Comparison of ENCODE assay signal across 13 cellular contexts in genomic region chr15:90103669-90104329, GRCh38. TPM values are rescaled to one million over a fixed set of nuclear protein-coding genes. Genes with fewer than 3 reads are reported as not detected.
DNase-seq lines count a peak whose midpoint lies in the region; ATAC-seq and TF ChIP-seq lines count a peak whose summit lies in the region.
"Had no signal": no experiment of that assay in that cellular context is flagged by ENCODE, and none has a peak within 500 bp of the region (broad histone marks: within the 10 kb centered on the region; RNA-seq: fewer than 3 reads in every experiment).

No MANE protein-coding gene starts in this region.

- H3K27me3 Mint-ChIP-seq in T-helper 2 cell treated with Interferon-gamma antibody and Interleukin-4, amounts not matched to agents 5 μg/mL and 100 μg/mL, for 36 hours (ENCODE audit: low read depth), result peaks cover 6% of the 10 kb centered on the region
- no peaks in the 10 kb centered on the region for H3K27me3 Mint-ChIP-seq in T-cell

- H3K9me3 Mint-ChIP-seq in T-helper 2 cell treated with Interferon-gamma antibody and Interleukin-4, amounts not matched to agents 5 μg/mL and 100 μg/mL, for 36 hours, result no peaks in the 10 kb centered on the region
- no peaks in the 10 kb centered on the region for H3K9me3 Mint-ChIP-seq in T-cell

- peaks cover 18% of the 10 kb centered on the region for H3K36me3 Mint-ChIP-seq in T-helper 2 cell treated with Interferon-gamma antibody and Interleukin-4, amounts not matched to agents 5 μg/mL and 100 μg/mL, for 36 hours (ENCODE audit: low read depth)
- no peaks in the 10 kb centered on the region for H3K36me3 Mint-ChIP-seq in T-cell

- H3K27ac Mint-ChIP-seq in T-helper 2 cell treated with Interferon-gamma antibody and Interleukin-4, amounts not matched to agents 5 μg/mL and 100 μg/mL, for 36 hours, result no peak overlapping the region
- peak overlapping the region in 1 of 2 donors; percentile 82 for H3K27ac Mint-ChIP-seq in T-cell

- no peak for DNase-seq in T-helper 2 cell treated with Interferon-gamma antibody and Interleukin-4, amounts not matched to agents 5 μg/mL and 100 μg/mL, for 36 hours (ENCODE audit: low spot score)
- no peak for DNase-seq in T-helper 2 cell
- DNase-seq in T-cell, result no peak
- no peak for DNase-seq in left ventricle myocardium inferior
- no peak for DNase-seq in CD1c-positive myeloid dendritic cell (ENCODE audit: extremely low spot score)
- no peak for DNase-seq in NCI-H1694 (lab: John Stamatoyannopoulos, UW)
- DNase-seq: KBM-7; NCI-H526; stimulated activated CD4-positive, alpha-beta T cell treated with anti-CD3 and anti-CD28 coated beads, Interleukin-4, amount 100 ng/mL, for 4 hours had no signal

- no peak for TF ChIP-seq CTCF in left ventricle myocardium inferior (IDR thresholded peaks at IDR 0.05; ENCODE audit: borderline replicate concordance)

- ATAC-seq in T-cell (replicated peaks in 1 of 4) (no peak), HG03460 (IDR thresholded peaks at IDR 0.05; ENCODE audit: unreplicated experiment) (no peak)

- H3K4me3 Mint-ChIP-seq in T-helper 2 cell treated with Interferon-gamma antibody and Interleukin-4, amounts not matched to agents 5 μg/mL and 100 μg/mL, for 36 hours, result peak overlapping the region; percentile 74
- H3K4me3 Mint-ChIP-seq in T-cell, result peak overlapping the region; percentile 72 to 87 (median 81)

- H3K4me1 Mint-ChIP-seq in T-helper 2 cell treated with Interferon-gamma antibody and Interleukin-4, amounts not matched to agents 5 μg/mL and 100 μg/mL, for 36 hours (ENCODE audit: low read depth), result peaks cover 32% of the 10 kb centered on the region
- H3K4me1 Mint-ChIP-seq in T-cell, result peaks cover 34 to 38% (median 36%) of the 10 kb centered on the region in 3 donors

- intact Hi-C loops in left ventricle myocardium inferior (cut with micrococcal nuclease), result no loop called here

- peaks cover 64% of the 10 kb centered on the region for H3K4me1 ChIP-seq in left ventricle myocardium inferior
- peaks cover 45% of the 10 kb centered on the region for H3K4me1 ChIP-seq in rectal smooth muscle tissue (ENCODE audit: control insufficient read depth, insufficient read depth, low read length)

- CTCF ChIA-PET in T-cell (lab: Charles Lee), result interaction anchor here in 1 of 2 donors (0.6 kb wide), 1 partner anchor 551 kb away, joined by 4 read pairs; no protein-coding TSS in a partner anchor

- POLR2A ChIA-PET in T-cell (lab: Charles Lee), result no interaction called here

- H3K36me3 ChIP-seq in left ventricle myocardium inferior, result no peaks in the 10 kb centered on the region
- no peaks in the 10 kb centered on the region for H3K36me3 ChIP-seq in rectal smooth muscle tissue (ENCODE audit: control insufficient read depth, insufficient read depth, low read length)
- H3K36me3 ChIP-seq: ascending aorta had no signal

- no peaks in the 10 kb centered on the region for H3K9me3 ChIP-seq in left ventricle myocardium inferior (replicated peaks)
- H3K9me3 ChIP-seq: ascending aorta had no signal

- no peaks in the 10 kb centered on the region for H3K27me3 ChIP-seq in left ventricle myocardium inferior (ENCODE audit: low read depth)
- no peaks in the 10 kb centered on the region for H3K27me3 ChIP-seq in rectal smooth muscle tissue (ENCODE audit: control insufficient read depth, insufficient read depth, low read length)
- H3K27me3 ChIP-seq: ascending aorta had no signal

- H3K27ac ChIP-seq in left ventricle myocardium inferior (replicated peaks) (peak overlapping the region; percentile 98), rectal smooth muscle tissue (ENCODE audit: low read depth, low read length) (peak overlapping the region; percentile 87)

- peak overlapping the region; percentile 99 for H3K4me3 ChIP-seq in left ventricle myocardium inferior
- no peak overlapping the region for H3K4me3 ChIP-seq in rectal smooth muscle tissue (ENCODE audit: low read length)
- H3K4me3 ChIP-seq: lung had no signal

- H3K9ac ChIP-seq in rectal smooth muscle tissue (ENCODE audit: low read length), result no peak overlapping the region

RNA-seq across cellular contexts. Expression of gene IDH2, which starts 1.5 kb away (rescaled TPM):
- 10 to 100 TPM; 45.8 to 56.1 (median 49.2) TPM for total RNA-seq in T-cell
- total RNA-seq in left ventricle myocardium inferior, result 933 TPM

Comparison
In these comparisons a context has a peak if more than half of its experiments do, and no peak if none do; other contexts are left out.
1. RNA of gene IDH2, which starts 1.5 kb away (total RNA-seq): 933 TPM in left ventricle myocardium inferior (single experiment); 45.8 to 56.1 TPM in T-cell; every median in the first group is over 10 times any median in the second.